16 cellular contexts compared by ENCODE assay signal in genomic region chr1:157117527-157118057, GRCh38. TPM values are rescaled to one million over a fixed set of nuclear protein-coding genes. Genes with fewer than 3 reads are reported as not detected.
DNase-seq lines count a peak whose midpoint lies in the region; ATAC-seq and TF ChIP-seq lines count a peak whose summit lies in the region.
"Had no signal": no experiment of that assay in that cellular context is flagged by ENCODE, and none has a peak within 500 bp of the region (broad histone marks: within the 10 kb centered on the region; RNA-seq: fewer than 3 reads in every experiment).

No MANE protein-coding gene starts in this region.

- 52 to 80% (median 70%) methylated on average over 3 to 4 of the region's 4 CpGs for WGBS in spleen, 5 donors

- H3K27ac ChIP-seq in OCI-LY3 (ENCODE audit: low read length) (peak overlapping the region; percentile 90), spleen (peak overlapping the region in 1 of 8 donors; percentile 27)
- H3K27ac ChIP-seq: A549, thyroid gland had no signal

- H3K4me1 ChIP-seq in OCI-LY3 (ENCODE audit: low read length) (peaks cover 59% of the 10 kb centered on the region), spleen (peaks cover 0 to 26% (median 5%) of the 10 kb centered on the region in 6 donors)
- H3K4me1 ChIP-seq: A549, thyroid gland had no signal

- peak; percentile 58 for ATAC-seq in HG03066 (IDR thresholded peaks at IDR 0.05; ENCODE audit: low read depth, unreplicated experiment)
- ATAC-seq: A549 had no signal

- 0 out of 2 replicates have a peak, but pooled peaks cover 6% of the 10 kb centered on the region for H3K79me2 ChIP-seq in OCI-LY3 (ENCODE audit: low read length)

- no peaks in the 10 kb centered on the region for H4K20me1 ChIP-seq in OCI-LY3 (ENCODE audit: insufficient read depth, low read length)

- TF ChIP-seq CTCF in OCI-LY3 (IDR thresholded peaks at IDR 0.05; ENCODE audit: low read depth, low read length) (no peak), spleen (IDR thresholded peaks at IDR 0.05 in 8 of 11, conservative IDR thresholded peaks at IDR 0.05 in 3 of 11) (no peak)

- DNase-seq in SIG-M5 treated with dmso at 0.1 percent for 504 hours (lab: John Stamatoyannopoulos, UW; ENCODE audit: unreplicated experiment) (peak; percentile 69), SIG-M5 (lab: John Stamatoyannopoulos, UW) (no peak), spleen (peak; percentile 65), NCI-H510A treated with DMSO at 0.1 percent for 48 hours (lab: John Stamatoyannopoulos, UW) (no peak), UCSD-AML1 (lab: John Stamatoyannopoulos, UW; ENCODE audit: unreplicated experiment) (no peak), NCI-H1092 treated with DMSO at 0.1 percent for 48 hours (lab: John Stamatoyannopoulos, UW) (no peak)
- DNase-seq: aorta, dermis blood vessel endothelial cell, DMS153, NCI-H1930, right cardiac atrium had no signal

- intact Hi-C loops in spleen (cut with DNase I; ENCODE audit: low total_unique reads), result no loop called here

- peak overlapping the region; percentile 30 for H3K4me3 ChIP-seq in OCI-LY3 (ENCODE audit: low read length)
- H3K4me3 ChIP-seq in spleen, result no peak overlapping the region
- H3K4me3 ChIP-seq: A549, thyroid gland had no signal

- H3K4me2 ChIP-seq in OCI-LY3 (ENCODE audit: low read length), result peak overlapping the region; percentile 68
- H3K4me2 ChIP-seq: A549 had no signal

- H3K27me3 ChIP-seq in OCI-LY3 (ENCODE audit: low read depth, low read length) (no peaks in the 10 kb centered on the region), spleen (replicated peaks in 1 of 7) (peaks cover 0 to 23% (median 0%) of the 10 kb centered on the region in 7 donors)
- H3K27me3 ChIP-seq: thyroid gland had no signal

- no peak for TF ChIP-seq POLR2A in spleen (IDR thresholded peaks at IDR 0.05)

- H3K9ac ChIP-seq in OCI-LY3 (ENCODE audit: low read length), result peak overlapping the region; percentile 67

- H2AFZ ChIP-seq in OCI-LY3 (ENCODE audit: low read depth, low read length), result peak overlapping the region; percentile 37; the same call in 1 of the 2 replicates

- no peaks in the 10 kb centered on the region for H3K9me3 ChIP-seq in OCI-LY3 (ENCODE audit: insufficient read depth, low read length)
- H3K9me3 ChIP-seq in spleen, result no peaks in the 10 kb centered on the region
- H3K9me3 ChIP-seq: A549, thyroid gland had no signal

- peaks cover 9% of the 10 kb centered on the region for H3K36me3 ChIP-seq in OCI-LY3 (replicated peaks; ENCODE audit: low read depth, low read length)
- H3K36me3 ChIP-seq in spleen, result peaks cover 0 to 26% (median 8%) of the 10 kb centered on the region in 6 donors

RNA-seq across cellular contexts. Expression of gene ETV3L, which starts 18.0 kb away (rescaled TPM):
- not detected for total RNA-seq in spleen
- not detected for polyA plus RNA-seq in spleen
- total RNA-seq: aorta, dermis blood vessel endothelial cell, right cardiac atrium, RPMI7951, thyroid gland had no signal
- polyA plus RNA-seq: A549, aorta, right cardiac atrium had no signal

RNA-seq across cellular contexts. Expression of gene ETV3, which starts 20.6 kb away (rescaled TPM):
- 10 to 100 TPM; 19.3 to 35.9 (median 27.0) TPM for total RNA-seq in spleen
- 1 to 10 TPM; 4.2 to 5.5 (median 5.0) TPM for polyA plus RNA-seq in spleen

Comparison
In these comparisons a context has a peak if more than half of its experiments do, and no peak if none do; other contexts are left out.
1. DNase-seq: peak in SIG-M5 treated with dmso at 0.1 percent for 504 hours (single experiment) and spleen (single experiment); none in SIG-M5 (single experiment), NCI-H510A treated with DMSO at 0.1 percent for 48 hours (single experiment), UCSD-AML1 (single experiment) and NCI-H1092 treated with DMSO at 0.1 percent for 48 hours (single experiment).